Comparison of ENCODE assay signal across 8 cellular contexts in genomic region chr13:22114630-22115311, GRCh38.
DNase-seq lines count a peak whose midpoint lies in the region; ATAC-seq and TF ChIP-seq lines count a peak whose summit lies in the region.

No MANE protein-coding gene starts in this region.

- no peaks in the 10 kb centered on the region for H3K9me3 ChIP-seq in right lobe of liver
- no peaks in the 10 kb centered on the region for H3K9me3 ChIP-seq in BE2C

- H3K4me3 Mint-ChIP-seq in T-cell, result peak overlapping the region in 2 of 3 donors; percentile 1 to 13

- TF ChIP-seq CTCF in right lobe of liver (IDR thresholded peaks at IDR 0.05), result no peak
- no peak for TF ChIP-seq CTCF in BE2C (IDR thresholded peaks at IDR 0.05; ENCODE audit: low read depth, low read length)

- no peaks in the 10 kb centered on the region for H3K27me3 Mint-ChIP-seq in T-cell

- H3K4me3 ChIP-seq in right lobe of liver, result no peak overlapping the region
- H3K4me3 ChIP-seq in BE2C (ENCODE audit: low read depth, low read length), result no peak overlapping the region

- ATAC-seq in GM18909 (IDR thresholded peaks at IDR 0.05; ENCODE audit: poor library complexity, unreplicated experiment), result peak; percentile 91
- ATAC-seq in HG03060 (IDR thresholded peaks at IDR 0.05; ENCODE audit: low read depth, unreplicated experiment), result peak; percentile 78
- peak; percentile 64 to 96 (median 80) for ATAC-seq in T-cell (replicated peaks in 1 of 4)
- ATAC-seq in right lobe of liver, result peak; percentile 63 to 79 (median 71)

- POLR2A ChIA-PET in T-cell (lab: Charles Lee), result interaction anchor here in 1 of 2 donors (0.7 kb wide), 1 partner anchor 18 kb away, joined by 13 read pairs; no protein-coding TSS in a partner anchor

- DNase-seq in CD1c-positive myeloid dendritic cell (ENCODE audit: extremely low spot score) (peak; percentile 97), T-cell (peak in 26 of 34 experiments; percentile 0 to 57 (median 24)), right lobe of liver (no peak), GOT3 (lab: John Stamatoyannopoulos, UW) (no peak), COLO829 (ENCODE audit: low spot score) (no peak), BE2C (no peak)

- 38% methylated on average over 7 of the region's 9 CpGs for WGBS in right lobe of liver (ENCODE audit: insufficient coverage, low coverage, low lambda C conversion rate, missing lambda C conversion rate)

- H3K9me3 Mint-ChIP-seq in T-cell, result peaks cover 0 to 4% (median 0%) of the 10 kb centered on the region in 3 donors

- no peak overlapping the region for H3K27ac ChIP-seq in right lobe of liver

- H3K36me3 ChIP-seq in right lobe of liver (no peaks in the 10 kb centered on the region), BE2C (no peaks in the 10 kb centered on the region)

- no peaks in the 10 kb centered on the region for H3K4me1 ChIP-seq in right lobe of liver
- H3K4me1 ChIP-seq in BE2C, result no peaks in the 10 kb centered on the region

- peaks cover 28 to 48% (median 35%) of the 10 kb centered on the region in 3 donors for H3K4me1 Mint-ChIP-seq in T-cell

- no peaks in the 10 kb centered on the region for H3K27me3 ChIP-seq in right lobe of liver
- H3K27me3 ChIP-seq in BE2C, result no peaks in the 10 kb centered on the region

- H3K27ac Mint-ChIP-seq in T-cell, result peak overlapping the region; percentile 84

- intact Hi-C loops in right lobe of liver (cut with DNase I), result no loop called here

- CTCF ChIA-PET in T-cell (lab: Charles Lee), result no interaction called here

- no peak for TF ChIP-seq POLR2A in right lobe of liver (IDR thresholded peaks at IDR 0.05)

- H3K36me3 Mint-ChIP-seq in T-cell, result peaks cover 3% of the 10 kb centered on the region

Comparison
In these comparisons a context has a peak if more than half of its experiments do, and no peak if none do; other contexts are left out.
1. DNase-seq: peak in CD1c-positive myeloid dendritic cell (single experiment) and T-cell (26 of 34); none in right lobe of liver (0 of 3), GOT3 (single experiment), COLO829 (single experiment) and BE2C (single experiment).
2. Peak in every context shown above with its lines, with median percentiles within 50 percentile points of each other: ATAC-seq.